In the genomic region with DNA sequence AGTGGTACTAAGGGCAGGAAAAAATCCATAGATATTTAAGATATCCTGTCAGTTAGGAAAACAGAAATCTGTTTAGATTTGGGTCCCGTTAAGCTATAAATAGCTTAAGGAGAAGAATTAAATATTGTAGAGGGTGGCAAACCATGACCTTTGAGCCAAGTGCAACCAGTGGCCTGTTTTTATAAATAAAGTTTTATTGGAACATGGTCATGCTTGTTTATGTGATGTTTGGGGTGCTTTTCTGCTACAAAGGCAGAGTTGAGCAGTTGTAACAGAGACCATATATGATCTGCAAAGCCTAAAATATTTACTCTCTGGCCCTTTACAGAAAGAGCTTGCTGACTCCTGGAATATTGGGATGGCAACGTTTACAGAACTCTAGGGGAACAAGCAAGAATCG, we compare ENCODE assay signal across 28 cellular contexts.
"Had no signal": no experiment of that assay in that cellular context is flagged by ENCODE, and none has a peak within 500 bp of the region (broad histone marks: within the 10 kb centered on the region; RNA-seq: fewer than 3 reads in every experiment).

No MANE protein-coding gene starts in this region.

- H3K4me3 ChIP-seq: colonic mucosa, coronary artery, dorsolateral prefrontal cortex, esophagus muscularis mucosa, esophagus squamous epithelium, gastrocnemius medialis, gastroesophageal sphincter, heart left ventricle, heart right ventricle had no signal

- H3K4me1 ChIP-seq: colonic mucosa, foreskin keratinocyte had no signal

- H3K27ac Mint-ChIP-seq: dendritic cell treated with granulocyte-macrophage colony-stimulating factor and Interleukin-4, amounts not matched to agents 40 ng/mL and 50 ng/mL, for 4 days; effector memory CD8-positive, alpha-beta T cell; endodermal cell had no signal

- H3K4me3 Mint-ChIP-seq: dendritic cell treated with granulocyte-macrophage colony-stimulating factor and Interleukin-4, amounts not matched to agents 40 ng/mL and 50 ng/mL, for 4 days; effector memory CD8-positive, alpha-beta T cell; endodermal cell had no signal

- H3K36me3 ChIP-seq: colonic mucosa, esophagus muscularis mucosa, esophagus squamous epithelium, gastrocnemius medialis, gastroesophageal sphincter, heart left ventricle, heart right ventricle had no signal

- FAIRE-seq: colon, endometrium, endothelial cell of umbilical vein, frontal cortex had no signal

- ATAC-seq: effector memory CD8-positive, alpha-beta T cell; esophagus mucosa; gastrocnemius medialis; gastroesophageal sphincter; heart left ventricle; heart right ventricle had no signal

- H3K27me3 ChIP-seq: colonic mucosa, foreskin keratinocyte had no signal

- H3K9me3 ChIP-seq: colonic mucosa, esophagus muscularis mucosa, esophagus squamous epithelium, gastrocnemius medialis, gastroesophageal sphincter, heart left ventricle had no signal

- DNase-seq: colonic mucosa; cortex of kidney; dermis blood vessel endothelial cell; dorsolateral prefrontal cortex; effector CD4-positive, alpha-beta T cell; effector CD8-positive, alpha-beta T cell; effector memory CD4-positive, alpha-beta T cell; effector memory CD8-positive, alpha-beta T cell; endodermal cell; erythroblast; esophagus squamous epithelium; foreskin fibroblast; foreskin melanocyte; gastrocnemius medialis; glutamatergic neuron; head of caudate nucleus; heart left ventricle; heart right ventricle had no signal

- H3K27ac ChIP-seq: colonic mucosa, coronary artery, dorsolateral prefrontal cortex, esophagus muscularis mucosa, esophagus squamous epithelium, foreskin keratinocyte, gastrocnemius medialis, gastroesophageal sphincter, heart left ventricle, heart right ventricle had no signal

- H3K9me3 Mint-ChIP-seq: dendritic cell treated with granulocyte-macrophage colony-stimulating factor and Interleukin-4, amounts not matched to agents 40 ng/mL and 50 ng/mL, for 4 days; effector memory CD8-positive, alpha-beta T cell had no signal
